19 cellular contexts compared by ENCODE assay signal in the genomic region with DNA sequence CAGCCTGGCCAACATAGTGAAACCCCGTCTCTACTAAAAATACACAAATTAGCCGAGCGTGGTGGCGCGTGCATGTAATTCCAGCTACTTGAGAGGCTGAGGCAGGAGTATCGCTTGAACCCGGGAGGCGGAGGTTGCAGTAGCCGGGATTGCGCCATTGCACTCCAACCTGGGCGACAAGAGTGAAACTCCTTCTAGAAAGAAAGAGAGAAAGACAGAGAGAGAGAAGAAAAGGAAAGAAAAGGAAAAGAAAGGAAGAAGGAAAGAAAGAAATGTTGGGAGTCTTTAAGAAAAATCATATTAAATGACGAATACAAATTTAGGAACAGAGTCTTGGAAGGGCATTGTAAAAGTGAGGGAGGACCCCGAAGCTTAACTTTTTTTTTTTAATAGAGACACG. TPM values are rescaled to one million over a fixed set of nuclear protein-coding genes. Genes with fewer than 3 reads are reported as not detected.
A peak's percentile ranks its signal among the peaks of the same experiment; 100 is the strongest.
DNase-seq lines count a peak whose midpoint lies in the region; ATAC-seq and TF ChIP-seq lines count a peak whose summit lies in the region.
"Had no signal": no experiment of that assay in that cellular context is flagged by ENCODE, and none has a peak within 500 bp of the region (broad histone marks: within the 10 kb centered on the region; RNA-seq: fewer than 3 reads in every experiment).

No MANE protein-coding gene starts in this region.

- H3K27ac Mint-ChIP-seq in CD4-positive, alpha-beta T cell: peak overlapping the region; percentile 27
- peak overlapping the region; percentile 98 for H3K27ac Mint-ChIP-seq in Caco-2 (ENCODE audit: unreplicated experiment)
- H3K27ac Mint-ChIP-seq in activated T-helper 1 cell treated with anti-CD3 and anti-CD28 coated beads, Interleukin-12 subunit alpha, Interleukin-12 subunit beta, Interleukin-2, Interleukin-4 antibody, amounts not matched to agents 30 ng/mL and 10 ng/mL and 1 ng/mL, durations not matched to agents 14 hours and 24 hours and 36 hours: no peak overlapping the region
- peak overlapping the region in 1 of 2 donors; percentile 99 for H3K27ac Mint-ChIP-seq in natural killer cell treated with Interleukin-12 subunit alpha and Interleukin-12 subunit beta and Interleukin-15 and Interleukin-18, amount 100 ng/mL, for 72 hours
- H3K27ac Mint-ChIP-seq: T-helper 1 cell treated with Interleukin-12 subunit alpha and Interleukin-12 subunit beta and Interleukin-4 antibody, amounts not matched to agents 30 μg/mL and 1 μg/mL, for 36 hours had no signal

- H3K9me3 ChIP-seq in CD4-positive, alpha-beta T cell (ENCODE audit: control insufficient read depth, low read length): no peaks in the 10 kb centered on the region
- no peaks in the 10 kb centered on the region for H3K9me3 ChIP-seq in Caco-2
- H3K9me3 ChIP-seq: body of pancreas, heart right ventricle, neutrophil, testis had no signal

- DNase-seq in CD4-positive, alpha-beta T cell: no peak
- no peak for DNase-seq in Caco-2
- no peak for DNase-seq in activated T-helper 1 cell treated with anti-CD3 and anti-CD28 coated beads, Interleukin-12 subunit alpha, Interleukin-12 subunit beta, Interleukin-2, Interleukin-4 antibody, amounts not matched to agents 30 ng/mL and 10 ng/mL and 1 ng/mL, durations not matched to agents 14 hours and 24 hours and 36 hours (ENCODE audit: low spot score)
- DNase-seq in natural killer cell treated with Interleukin-12 subunit alpha and Interleukin-12 subunit beta and Interleukin-15 and Interleukin-18, amount 100 ng/mL, for 72 hours (ENCODE audit: low spot score): no peak
- DNase-seq in germinal center (ENCODE audit: low spot score): no peak
- DNase-seq in NCI-H2171 treated with DMSO at 0.1 percent for 48 hours (lab: John Stamatoyannopoulos, UW): no peak
- DNase-seq in HuH-7.5 (ENCODE audit: low spot score): no peak
- DNase-seq: body of pancreas; DMS79; GOT3; heart right ventricle; NCI-H1436; NCI-H2107; NCI-H510A; stimulated activated CD4-positive, alpha-beta T cell treated with anti-CD3 and anti-CD28 coated beads, Interleukin-2, amount 100 ng/mL, for 24 hours; stimulated activated naive CD4-positive, alpha-beta T cell had no signal

- peak overlapping the region; percentile 76 for H3K4me3 Mint-ChIP-seq in CD4-positive, alpha-beta T cell
- peak overlapping the region; percentile 22 for H3K4me3 Mint-ChIP-seq in Caco-2 (ENCODE audit: unreplicated experiment)
- peak overlapping the region; percentile 39 for H3K4me3 Mint-ChIP-seq in activated T-helper 1 cell treated with anti-CD3 and anti-CD28 coated beads, Interleukin-12 subunit alpha, Interleukin-12 subunit beta, Interleukin-2, Interleukin-4 antibody, amounts not matched to agents 30 ng/mL and 10 ng/mL and 1 ng/mL, durations not matched to agents 14 hours and 24 hours and 36 hours
- peak overlapping the region; percentile 46 for H3K4me3 Mint-ChIP-seq in natural killer cell treated with Interleukin-12 subunit alpha and Interleukin-12 subunit beta and Interleukin-15 and Interleukin-18, amount 100 ng/mL, for 72 hours

- no peaks in the 10 kb centered on the region for H3K9me3 Mint-ChIP-seq in CD4-positive, alpha-beta T cell
- H3K9me3 Mint-ChIP-seq in Caco-2 (ENCODE audit: unreplicated experiment): no peaks in the 10 kb centered on the region
- H3K9me3 Mint-ChIP-seq in activated T-helper 1 cell treated with anti-CD3 and anti-CD28 coated beads, Interleukin-12 subunit alpha, Interleukin-12 subunit beta, Interleukin-2, Interleukin-4 antibody, amounts not matched to agents 30 ng/mL and 10 ng/mL and 1 ng/mL, durations not matched to agents 14 hours and 24 hours and 36 hours: no peaks in the 10 kb centered on the region
- H3K9me3 Mint-ChIP-seq in natural killer cell treated with Interleukin-12 subunit alpha and Interleukin-12 subunit beta and Interleukin-15 and Interleukin-18, amount 100 ng/mL, for 72 hours: no peaks in the 10 kb centered on the region
- H3K9me3 Mint-ChIP-seq: T-helper 1 cell treated with Interleukin-12 subunit alpha and Interleukin-12 subunit beta and Interleukin-4 antibody, amounts not matched to agents 30 μg/mL and 1 μg/mL, for 36 hours had no signal

- peaks cover 27% of the 10 kb centered on the region for H3K36me3 Mint-ChIP-seq in CD4-positive, alpha-beta T cell (ENCODE audit: low read depth)
- H3K36me3 Mint-ChIP-seq in Caco-2 (ENCODE audit: insufficient read depth, unreplicated experiment): peaks cover 24% of the 10 kb centered on the region
- peaks cover 10% of the 10 kb centered on the region for H3K36me3 Mint-ChIP-seq in activated T-helper 1 cell treated with anti-CD3 and anti-CD28 coated beads, Interleukin-12 subunit alpha, Interleukin-12 subunit beta, Interleukin-2, Interleukin-4 antibody, amounts not matched to agents 30 ng/mL and 10 ng/mL and 1 ng/mL, durations not matched to agents 14 hours and 24 hours and 36 hours (ENCODE audit: low read depth)
- H3K36me3 Mint-ChIP-seq in natural killer cell treated with Interleukin-12 subunit alpha and Interleukin-12 subunit beta and Interleukin-15 and Interleukin-18, amount 100 ng/mL, for 72 hours: peaks cover 10% of the 10 kb centered on the region

- H3K4me3 ChIP-seq in Caco-2 (ENCODE audit: low read depth, low read length): no peak overlapping the region
- H3K4me3 ChIP-seq: body of pancreas had no signal

- no peak for ATAC-seq in CD4-positive, alpha-beta T cell (ENCODE audit: poor library complexity)
- ATAC-seq in natural killer cell treated with Interleukin-12 subunit alpha and Interleukin-12 subunit beta and Interleukin-15 and Interleukin-18, amount 100 ng/mL, for 72 hours: no peak
- ATAC-seq: body of pancreas, heart right ventricle had no signal

- H3K27ac ChIP-seq in CD4-positive, alpha-beta T cell (ENCODE audit: low read depth, low read length): no peak overlapping the region
- H3K27ac ChIP-seq: neutrophil had no signal

- H3K4me1 ChIP-seq in Caco-2: peaks cover 13% of the 10 kb centered on the region

- intact Hi-C loops in CD4-positive, alpha-beta T cell (cut with DNase I, micrococcal nuclease): loop anchor here in 1 of 2 experiments (2.0 kb wide), 1 partner anchor 59 kb away; no protein-coding TSS in a partner anchor
- intact Hi-C loops in Caco-2 (cut with micrococcal nuclease; ENCODE audit: unreplicated experiment): loop anchor here (10.0 kb wide), 2 partner anchors 59 to 189 kb away; a partner anchor contains a TSS
- intact Hi-C loops in activated T-helper 1 cell treated with anti-CD3 and anti-CD28 coated beads, Interleukin-12 subunit alpha, Interleukin-12 subunit beta, Interleukin-2, Interleukin-4 antibody, amounts not matched to agents 30 ng/mL and 10 ng/mL and 1 ng/mL, durations not matched to agents 14 hours and 24 hours and 36 hours (cut with micrococcal nuclease): loop anchor here (2.0 to 10.0 kb wide), 3 partner anchors 185 to 429 kb away; a partner anchor contains a TSS

- H3K27me3 Mint-ChIP-seq in CD4-positive, alpha-beta T cell: no peaks in the 10 kb centered on the region
- H3K27me3 Mint-ChIP-seq in Caco-2 (ENCODE audit: insufficient read depth, unreplicated experiment): no peaks in the 10 kb centered on the region
- peaks cover 2% of the 10 kb centered on the region for H3K27me3 Mint-ChIP-seq in activated T-helper 1 cell treated with anti-CD3 and anti-CD28 coated beads, Interleukin-12 subunit alpha, Interleukin-12 subunit beta, Interleukin-2, Interleukin-4 antibody, amounts not matched to agents 30 ng/mL and 10 ng/mL and 1 ng/mL, durations not matched to agents 14 hours and 24 hours and 36 hours (ENCODE audit: insufficient read depth)
- H3K27me3 Mint-ChIP-seq in natural killer cell treated with Interleukin-12 subunit alpha and Interleukin-12 subunit beta and Interleukin-15 and Interleukin-18, amount 100 ng/mL, for 72 hours: no peaks in the 10 kb centered on the region

- H3K4me1 Mint-ChIP-seq in CD4-positive, alpha-beta T cell (ENCODE audit: low read depth): peaks cover 28% of the 10 kb centered on the region
- peaks cover 17% of the 10 kb centered on the region for H3K4me1 Mint-ChIP-seq in Caco-2 (ENCODE audit: low read depth, unreplicated experiment)
- H3K4me1 Mint-ChIP-seq in activated T-helper 1 cell treated with anti-CD3 and anti-CD28 coated beads, Interleukin-12 subunit alpha, Interleukin-12 subunit beta, Interleukin-2, Interleukin-4 antibody, amounts not matched to agents 30 ng/mL and 10 ng/mL and 1 ng/mL, durations not matched to agents 14 hours and 24 hours and 36 hours (ENCODE audit: low read depth): peaks cover 32% of the 10 kb centered on the region
- H3K4me1 Mint-ChIP-seq in natural killer cell treated with Interleukin-12 subunit alpha and Interleukin-12 subunit beta and Interleukin-15 and Interleukin-18, amount 100 ng/mL, for 72 hours (ENCODE audit: low read depth in 2 of 2): peaks cover 27 to 33% of the 10 kb centered on the region in 2 donors

- CTCF ChIA-PET in CD4-positive, alpha-beta T cell (lab: Charles Lee): interaction anchor here (1.9 kb wide), 1 partner anchor 20 kb away, joined by 6 read pairs; no protein-coding TSS in a partner anchor
- CTCF ChIA-PET in Caco-2 (lab: Charles Lee): no interaction called here

- TF ChIP-seq CTCF in CD4-positive, alpha-beta T cell (IDR thresholded peaks at IDR 0.05): no peak
- TF ChIP-seq CTCF in Caco-2 (IDR thresholded peaks at IDR 0.05; ENCODE audit: insufficient read depth in 1 of 2, low read depth in 1 of 2, low read length in 1 of 2, severe bottlenecking in 1 of 2, unreplicated experiment in 1 of 2): no peak

- H3K27me3 ChIP-seq in CD4-positive, alpha-beta T cell (ENCODE audit: control insufficient read depth, insufficient read depth, low read length): no peaks in the 10 kb centered on the region
- H3K27me3 ChIP-seq in Caco-2 (replicated peaks; ENCODE audit: control insufficient read depth, insufficient read depth, low read length): no peaks in the 10 kb centered on the region
- H3K27me3 ChIP-seq: body of pancreas, heart right ventricle, neutrophil, testis had no signal

- POLR2A ChIA-PET in CD4-positive, alpha-beta T cell (lab: Charles Lee): interaction anchor here (0.8 to 2.1 kb wide), 4 partner anchors 16 to 274 kb away, joined by 3 to 116 read pairs (median 4); a partner anchor contains a TSS
- POLR2A ChIA-PET in Caco-2 (lab: Charles Lee): no interaction called here

- BruUV-seq in Caco-2 (replicated peaks; lab: Mats Ljungman, UMichigan): no TSS peak

- H3K36me3 ChIP-seq in Caco-2 (ENCODE audit: control insufficient read depth, insufficient read depth, low read length): no peaks in the 10 kb centered on the region
- H3K36me3 ChIP-seq: heart right ventricle, neutrophil had no signal

RNA-seq across cellular contexts. Expression of a gene that starts 1.8 kb away (rescaled TPM):
- total RNA-seq in CD4-positive, alpha-beta T cell: 10 to 100 TPM; 92.0 to 93.3 TPM
- total RNA-seq in Caco-2 (2022): 169 and 183 TPM in 2 replicates
- 241 and 247 TPM in 2 replicates for total RNA-seq in activated T-helper 1 cell treated with anti-CD3 and anti-CD28 coated beads, Interleukin-12 subunit alpha, Interleukin-12 subunit beta, Interleukin-2, Interleukin-4 antibody, amounts not matched to agents 30 ng/mL and 10 ng/mL and 1 ng/mL, durations not matched to agents 14 hours and 24 hours and 36 hours
- 100 to 1,000 TPM; 188 to 205 TPM for total RNA-seq in natural killer cell treated with Interleukin-12 subunit alpha and Interleukin-12 subunit beta and Interleukin-15 and Interleukin-18, amount 100 ng/mL, for 72 hours

RNA-seq across cellular contexts. Expression of a gene that starts 23.7 kb away (rescaled TPM):
- total RNA-seq in CD4-positive, alpha-beta T cell: 1 to 10 TPM; 3.7 to 4.0 TPM
- total RNA-seq in Caco-2 (2022): 6.0 and 6.1 TPM in 2 replicates
- total RNA-seq in activated T-helper 1 cell treated with anti-CD3 and anti-CD28 coated beads, Interleukin-12 subunit alpha, Interleukin-12 subunit beta, Interleukin-2, Interleukin-4 antibody, amounts not matched to agents 30 ng/mL and 10 ng/mL and 1 ng/mL, durations not matched to agents 14 hours and 24 hours and 36 hours: 4.6 TPM in 2 replicates
- total RNA-seq in natural killer cell treated with Interleukin-12 subunit alpha and Interleukin-12 subunit beta and Interleukin-15 and Interleukin-18, amount 100 ng/mL, for 72 hours: 1 to 10 TPM; 4.7 to 6.3 TPM

Comparison
In these comparisons a context has a peak if more than half of its experiments do, and no peak if none do; other contexts are left out.
1. H3K4me3 Mint-ChIP-seq: peak in every context shown above with its lines; median percentile 76 in CD4-positive, alpha-beta T cell; 46 in natural killer cell treated with Interleukin-12 subunit alpha and Interleukin-12 subunit beta and Interleukin-15 and Interleukin-18, amount 100 ng/mL, for 72 hours; 39 in activated T-helper 1 cell treated with anti-CD3 and anti-CD28 coated beads, Interleukin-12 subunit alpha, Interleukin-12 subunit beta, Interleukin-2, Interleukin-4 antibody, amounts not matched to agents 30 ng/mL and 10 ng/mL and 1 ng/mL, durations not matched to agents 14 hours and 24 hours and 36 hours; 22 in Caco-2.